ENCODE assay signal across 10 cellular contexts in the genomic region with DNA sequence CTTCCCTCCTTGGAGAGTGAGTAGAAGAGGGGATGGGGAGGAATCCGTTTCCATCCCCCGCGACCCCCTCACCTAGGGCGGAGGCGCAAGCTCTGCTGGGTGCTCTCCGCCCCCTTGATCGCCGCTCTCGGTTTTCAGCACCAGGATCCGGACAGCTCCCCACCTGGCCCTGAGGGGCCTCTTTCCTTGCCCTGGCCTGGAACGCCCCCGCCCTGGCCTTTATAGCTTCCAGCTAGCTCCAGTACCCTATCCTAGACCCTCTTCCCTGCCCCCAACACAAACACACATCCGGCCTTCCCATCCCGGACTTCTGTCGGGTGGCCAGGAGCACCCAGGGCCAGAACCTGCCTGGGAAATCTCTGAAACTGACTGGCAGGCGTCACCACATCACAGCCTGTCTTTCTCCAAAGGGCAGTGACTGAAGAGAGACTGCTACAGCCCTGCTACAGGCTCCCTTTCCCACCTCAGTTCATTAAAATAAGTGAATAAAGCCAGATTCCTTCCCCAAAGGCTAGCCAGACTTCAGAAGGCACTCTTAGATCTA.
DNase-seq lines count a peak whose midpoint lies in the region; ATAC-seq, FAIRE-seq and TF ChIP-seq lines count a peak whose summit lies in the region.
"Had no signal": no experiment of that assay in that cellular context is flagged by ENCODE, and none has a peak within 500 bp of the region (broad histone marks: within the 10 kb centered on the region; RNA-seq: fewer than 3 reads in every experiment).

No MANE protein-coding gene starts in this region.

- H3K36me3 Mint-ChIP-seq in nephron (ENCODE audit: low read depth): no peaks in the 10 kb centered on the region

- H3K4me1 Mint-ChIP-seq in nephron: peaks cover 7% of the 10 kb centered on the region

- H2BK120ac ChIP-seq in H1 (replicated peaks; ENCODE audit: low read depth, low read length): no peak overlapping the region

- H3K4me3 ChIP-seq in H1 (ENCODE audit: extremely low read depth in 1 of 4, insufficient read depth in 2 of 4, low read depth in 3 of 4, low read length in 4 of 4): peak overlapping the region; percentile 25 to 87 (median 38); a peak in 7 of 8 replicates

- H2BK5ac ChIP-seq in H1 (ENCODE audit: low read depth, low read length): no peak overlapping the region

- peak overlapping the region; percentile 83 to 84 (median 83) for H3K4me3 Mint-ChIP-seq in nephron

- no peak overlapping the region for H3K23ac ChIP-seq in H1 (ENCODE audit: insufficient read length)

- POLR2A ChIA-PET in H1 (lab: Charles Lee; ENCODE audit: partially characterized antibody): interaction anchor here (1.2 to 2.3 kb wide), 2 partner anchors 23 to 62 kb away, joined by 3 to 11 read pairs; no protein-coding TSS in a partner anchor

- peaks cover 5 to 13% of the 10 kb centered on the region in 2 experiments for H4K20me1 ChIP-seq in H1 (replicated peaks in 1 of 2; ENCODE audit: control insufficient read depth in 1 of 2, insufficient read depth in 2 of 2, low read length in 2 of 2)

- no peak overlapping the region for H3K4ac ChIP-seq in H1 (replicated peaks; ENCODE audit: insufficient read length, low read depth, low read length)

- FAIRE-seq in H1 (lab: Jason Lieb, UNC): peak; percentile 60

- no peaks in the 10 kb centered on the region for H3K79me2 ChIP-seq in H1 (ENCODE audit: control insufficient read depth in 1 of 2, insufficient read depth in 2 of 2, low read length in 2 of 2)

- peak overlapping the region; percentile 82 to 100 for H3K4me2 ChIP-seq in H1 (ENCODE audit: insufficient read depth in 1 of 2, low read depth in 2 of 2, low read length in 2 of 2)

- H3K36me3 ChIP-seq in H1 (ENCODE audit: control insufficient read depth in 2 of 4, insufficient read depth in 4 of 4, low read length in 3 of 4): no peaks in the 10 kb centered on the region

- no peak; a peak in 1 of 3 replicates for TF ChIP-seq EP300 in H1 (IDR thresholded peaks at IDR 0.05; ENCODE audit: borderline replicate concordance in 1 of 2, low read depth in 2 of 2, low read length in 2 of 2)

- no peak overlapping the region for H3K27ac Mint-ChIP-seq in nephron
- H3K27ac Mint-ChIP-seq: dendritic cell treated with granulocyte-macrophage colony-stimulating factor and Interleukin-4, amounts not matched to agents 40 ng/mL and 50 ng/mL, for 4 days had no signal

- H3K79me1 ChIP-seq in H1 (ENCODE audit: low read depth, low read length): no peaks in the 10 kb centered on the region

- no peak overlapping the region for H3K56ac ChIP-seq in H1 (replicated peaks; ENCODE audit: insufficient read length, low read depth, low read length)

- H2BK15ac ChIP-seq in H1 (ENCODE audit: low read length): no peak overlapping the region

- no peak overlapping the region for H4K91ac ChIP-seq in H1 (replicated peaks; ENCODE audit: insufficient read length, low read length)

- peaks cover 2 to 28% (median 19%) of the 10 kb centered on the region in 4 experiments for H3K4me1 ChIP-seq in H1 (replicated peaks in 1 of 4; ENCODE audit: control insufficient read depth in 3 of 4, insufficient read depth in 4 of 4, low read length in 3 of 4)

- WGBS in H1 (ENCODE audit: extremely low coverage in 1 of 2, insufficient coverage in 1 of 2, insufficient read length in 1 of 2, insufficient replicate concordance in 2 of 2, low coverage in 1 of 2, low lambda C conversion rate in 2 of 2, missing lambda C conversion rate in 1 of 2), 2 experiments: 3% methylated on average over 16 of the region's 16 CpGs; no CpG with 5 or more reads in 1 of the 2 experiments

- H3K27ac ChIP-seq in H1 (ENCODE audit: low read depth, low read length): no peak overlapping the region
- H3K27ac ChIP-seq: psoas muscle had no signal

- no peak for TF ChIP-seq CTCF in H1 (IDR thresholded peaks at IDR 0.05; ENCODE audit: control extremely low read depth in 1 of 3, insufficient read depth in 1 of 3, low read depth in 1 of 3, low read length in 3 of 3)
- TF ChIP-seq CTCF in nephron (IDR thresholded peaks at IDR 0.05; ENCODE audit: unreplicated experiment in 3 of 3): no peak

- no peaks in the 10 kb centered on the region for H3K9me3 Mint-ChIP-seq in nephron
- H3K9me3 Mint-ChIP-seq: dendritic cell treated with granulocyte-macrophage colony-stimulating factor and Interleukin-4, amounts not matched to agents 40 ng/mL and 50 ng/mL, for 4 days had no signal

- H4K5ac ChIP-seq in H1 (ENCODE audit: insufficient read length, low read depth, low read length): no peak overlapping the region

- CTCF ChIA-PET in H1 (lab: Charles Lee; ENCODE audit: partially characterized antibody): interaction anchor here (0.6 to 10.6 kb wide), 7 partner anchors 10 to 559 kb away, joined by 3 to 131 read pairs (median 4); no protein-coding TSS in a partner anchor

- 0 out of 2 replicates have a peak overlapping the region, but pooled peaks have one; percentile 27 for H2BK12ac ChIP-seq in H1 (ENCODE audit: low read depth, low read length)

- no peak for ATAC-seq in GM18909 (IDR thresholded peaks at IDR 0.05; ENCODE audit: poor library complexity, unreplicated experiment)

- in situ Hi-C loops in KBM-7 (cut with MboI; ENCODE audit: low pct_unique_long_range_greater_than_20kb, low sequenced_read_pairs): no loop called here

- DNase-seq in Daoy (ENCODE audit: low read depth) (peak; percentile 75), KBM-7 (peak; percentile 40), H1 (ENCODE audit: low read depth in 1 of 2, low spot score in 2 of 2) (peak; percentile 51 to 96), T1000 (lab: John Stamatoyannopoulos, UW) (no peak), NCI-H2029 (lab: John Stamatoyannopoulos, UW) (no peak), HCEC 1CT (no peak)

- no peak overlapping the region; the same call in 1 of the 2 replicates for H3K18ac ChIP-seq in H1 (ENCODE audit: extremely low read depth, low read length)

- H2AFZ ChIP-seq in H1 (ENCODE audit: low read length): no peak overlapping the region

- peaks cover 37 to 74% (median 64%) of the 10 kb centered on the region in 4 experiments for H3K27me3 ChIP-seq in H1 (replicated peaks in 1 of 4; ENCODE audit: control insufficient read depth in 3 of 4, extremely low read depth in 1 of 4, insufficient read depth in 3 of 4, low read length in 3 of 4)

- peak in 1 of 2 experiments; percentile 25; a peak in 1 of 4 replicates for TF ChIP-seq RAD21 in H1 (IDR thresholded peaks at IDR 0.05 in 1 of 2, conservative IDR thresholded peaks at IDR 0.05 in 1 of 2; ENCODE audit: low read depth in 2 of 2, low read length in 2 of 2)

- peaks cover 97% of the 10 kb centered on the region for H3K27me3 Mint-ChIP-seq in nephron (ENCODE audit: low read depth)

- H3K23me2 ChIP-seq in H1 (ENCODE audit: low read depth, low read length): peaks cover 18% of the 10 kb centered on the region

- no peaks in the 10 kb centered on the region for H3K9me3 ChIP-seq in H1 (ENCODE audit: insufficient read depth in 2 of 2, low read depth in 1 of 2, low read length in 1 of 2)
- H3K9me3 ChIP-seq: psoas muscle had no signal

- no peak for TF ChIP-seq POLR2A in H1 (IDR thresholded peaks at IDR 0.05; ENCODE audit: control extremely low read depth in 1 of 2, low read depth in 2 of 2, low read length in 2 of 2)

- H2AK5ac ChIP-seq in H1 (ENCODE audit: low read depth, low read length): no peak overlapping the region

- H2BK20ac ChIP-seq in H1 (ENCODE audit: low read length): no peak overlapping the region

- no peak overlapping the region for H4K8ac ChIP-seq in H1 (ENCODE audit: extremely low read depth, insufficient read depth, low read length)

- H3K14ac ChIP-seq in H1 (ENCODE audit: insufficient read length): no peak overlapping the region

- no peak overlapping the region for H3K9ac ChIP-seq in H1 (replicated peaks in 1 of 4; ENCODE audit: extremely low read depth in 1 of 4, low read depth in 3 of 4, low read length in 3 of 4)

TF ChIP-seq in H1, 55 proteins besides CTCF, POLR2A, EP300 and RAD21 (continues in another document):
- TF ChIP-seq SRF (IDR thresholded peaks at IDR 0.05; ENCODE audit: low read depth, low read length): no peak
- no peak for TF ChIP-seq KDM4A (IDR thresholded peaks at IDR 0.05; ENCODE audit: low read depth, low read length, severe bottlenecking)
- no peak for TF ChIP-seq BACH1 (IDR thresholded peaks at IDR 0.05; ENCODE audit: low read length)
- TF ChIP-seq BRCA1 (IDR thresholded peaks at IDR 0.05; ENCODE audit: low read depth, low read length): no peak
- TF ChIP-seq, protein P1, sequence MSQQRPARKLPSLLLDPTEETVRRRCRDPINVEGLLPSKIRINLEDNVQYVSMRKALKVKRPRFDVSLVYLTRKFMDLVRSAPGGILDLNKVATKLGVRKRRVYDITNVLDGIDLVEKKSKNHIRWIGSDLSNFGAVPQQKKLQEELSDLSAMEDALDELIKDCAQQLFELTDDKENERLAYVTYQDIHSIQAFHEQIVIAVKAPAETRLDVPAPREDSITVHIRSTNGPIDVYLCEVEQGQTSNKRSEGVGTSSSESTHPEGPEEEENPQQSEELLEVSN (IDR thresholded peaks at IDR 0.05): no peak
- no peak for TF ChIP-seq SP2 (IDR thresholded peaks at IDR 0.05; ENCODE audit: low read length)
- no peak for TF ChIP-seq TBP (IDR thresholded peaks at IDR 0.05; ENCODE audit: low read depth, low read length)
- no peak for TF ChIP-seq FOSL1 (IDR thresholded peaks at IDR 0.05; ENCODE audit: insufficient read depth, low read depth, low read length)
- no peak for TF ChIP-seq CBX5 (IDR thresholded peaks at IDR 0.05; ENCODE audit: low read depth, low read length)
- no peak for TF ChIP-seq POU5F1 (IDR thresholded peaks at IDR 0.05; ENCODE audit: low read depth, low read length)
- TF ChIP-seq JUND (IDR thresholded peaks at IDR 0.05; ENCODE audit: low read length): no peak
- no peak for TF ChIP-seq CBX8 (IDR thresholded peaks at IDR 0.05; ENCODE audit: borderline replicate concordance, low read depth, low read length)
- no peak for TF ChIP-seq TAF1 (IDR thresholded peaks at IDR 0.05; ENCODE audit: low read depth, low read length)
- TF ChIP-seq BCL11A (IDR thresholded peaks at IDR 0.05; ENCODE audit: low read depth in 2 of 2, low read length in 2 of 2): no peak
- no peak for TF ChIP-seq POLR2AphosphoS5 (IDR thresholded peaks at IDR 0.05; ENCODE audit: low read depth, low read length)
- TF ChIP-seq, protein P2, sequence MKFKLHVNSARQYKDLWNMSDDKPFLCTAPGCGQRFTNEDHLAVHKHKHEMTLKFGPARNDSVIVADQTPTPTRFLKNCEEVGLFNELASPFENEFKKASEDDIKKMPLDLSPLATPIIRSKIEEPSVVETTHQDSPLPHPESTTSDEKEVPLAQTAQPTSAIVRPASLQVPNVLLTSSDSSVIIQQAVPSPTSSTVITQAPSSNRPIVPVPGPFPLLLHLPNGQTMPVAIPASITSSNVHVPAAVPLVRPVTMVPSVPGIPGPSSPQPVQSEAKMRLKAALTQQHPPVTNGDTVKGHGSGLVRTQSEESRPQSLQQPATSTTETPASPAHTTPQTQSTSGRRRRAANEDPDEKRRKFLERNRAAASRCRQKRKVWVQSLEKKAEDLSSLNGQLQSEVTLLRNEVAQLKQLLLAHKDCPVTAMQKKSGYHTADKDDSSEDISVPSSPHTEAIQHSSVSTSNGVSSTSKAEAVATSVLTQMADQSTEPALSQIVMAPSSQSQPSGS (IDR thresholded peaks at IDR 0.05; ENCODE audit: low read length): no peak
- TF ChIP-seq CHD2 (IDR thresholded peaks at IDR 0.05; ENCODE audit: low read length): no peak

Comparison
In these comparisons a context has a peak if more than half of its experiments do, and no peak if none do; other contexts are left out.
1. DNase-seq: peak in Daoy (single experiment), KBM-7 (single experiment) and H1 (2 of 2); none in T1000 (single experiment), NCI-H2029 (single experiment) and HCEC 1CT (single experiment).